23 cellular contexts compared by ENCODE assay signal in the genomic region with DNA sequence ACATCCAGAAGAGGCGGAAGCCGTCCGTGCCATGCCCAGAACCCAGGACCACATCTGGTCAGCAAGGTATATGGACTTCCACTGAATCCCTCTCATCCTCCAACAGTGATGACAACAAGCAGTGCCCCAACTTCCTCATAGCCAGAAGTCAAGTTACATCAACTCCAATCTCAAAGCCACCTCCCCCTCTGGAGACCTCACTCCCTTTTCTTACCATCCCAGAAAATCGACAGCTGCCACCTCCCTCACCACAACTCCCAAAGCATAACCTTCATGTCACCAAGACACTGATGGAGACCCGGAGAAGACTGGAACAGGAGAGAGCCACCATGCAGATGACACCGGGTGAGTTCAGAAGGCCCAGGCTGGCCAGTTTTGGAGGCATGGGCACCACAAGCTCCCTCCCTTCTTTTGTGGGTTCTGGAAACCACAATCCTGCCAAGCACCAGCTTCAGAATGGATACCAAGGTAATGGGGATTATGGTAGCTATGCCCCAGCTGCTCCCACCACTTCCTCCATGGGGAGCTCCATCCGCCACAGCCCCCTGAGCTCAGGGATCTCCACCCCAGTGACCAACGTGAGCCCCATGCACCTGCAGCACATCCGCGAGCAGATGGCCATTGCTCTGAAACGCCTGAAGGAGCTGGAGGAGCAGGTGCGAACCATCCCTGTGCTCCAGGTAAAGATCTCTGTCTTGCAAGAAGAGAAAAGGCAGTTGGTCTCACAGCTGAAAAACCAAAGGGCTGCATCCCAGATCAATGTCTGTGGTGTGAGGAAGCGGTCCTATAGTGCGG.
A peak's percentile ranks its signal among the peaks of the same experiment; 100 is the strongest.
DNase-seq lines count a peak whose midpoint lies in the region; ATAC-seq and TF ChIP-seq lines count a peak whose summit lies in the region.
"Had no signal": no experiment of that assay in that cellular context is flagged by ENCODE, and none has a peak within 500 bp of the region (broad histone marks: within the 10 kb centered on the region; RNA-seq: fewer than 3 reads in every experiment).

No MANE protein-coding gene starts in this region.

- H3K9me3 Mint-ChIP-seq in endothelial cell (ENCODE audit: unreplicated experiment) = no peaks in the 10 kb centered on the region
- H3K9me3 Mint-ChIP-seq in activated T-cell treated with anti-CD3 and anti-CD28 coated beads, Interleukin-2, amount 50 U/mL, for 24 hours = no peaks in the 10 kb centered on the region
- H3K9me3 Mint-ChIP-seq: activated naive CD4-positive, alpha-beta T cell treated with anti-CD3 and anti-CD28 coated beads, Interleukin-2, amount 50 U/mL, for 72 hours; activated T-helper 1 cell treated with anti-CD3 and anti-CD28 coated beads, Interleukin-12 subunit alpha, Interleukin-12 subunit beta, Interleukin-2, Interleukin-4 antibody, amounts not matched to agents 30 ng/mL and 10 ng/mL and 1 ng/mL, durations not matched to agents 14 hours and 24 hours and 36 hours; H9; natural killer cell treated with Interleukin-12 subunit alpha and Interleukin-12 subunit beta and Interleukin-15 and Interleukin-18, amount 100 ng/mL, for 72 hours had no signal

- H3K27ac Mint-ChIP-seq in endothelial cell (ENCODE audit: unreplicated experiment) = no peak overlapping the region
- no peak overlapping the region for H3K27ac Mint-ChIP-seq in activated T-cell treated with anti-CD3 and anti-CD28 coated beads, Interleukin-2, amount 50 U/mL, for 24 hours
- H3K27ac Mint-ChIP-seq: activated CD8-positive, alpha-beta memory T cell treated with anti-CD3 and anti-CD28 coated beads, Interleukin-2, amount 10 ng/mL, durations not matched to agents 7 days and 5 days; activated naive CD4-positive, alpha-beta T cell treated with anti-CD3 and anti-CD28 coated beads, Interleukin-2, amount 50 U/mL, for 72 hours; activated T-helper 1 cell treated with anti-CD3 and anti-CD28 coated beads, Interleukin-12 subunit alpha, Interleukin-12 subunit beta, Interleukin-2, Interleukin-4 antibody, amounts not matched to agents 30 ng/mL and 10 ng/mL and 1 ng/mL, durations not matched to agents 14 hours and 24 hours and 36 hours; H9; natural killer cell treated with Interleukin-12 subunit alpha and Interleukin-12 subunit beta and Interleukin-15 and Interleukin-18, amount 100 ng/mL, for 72 hours had no signal

- no peaks in the 10 kb centered on the region; the same call in 1 of the 2 replicates for H3F3A ChIP-seq in Loucy (ENCODE audit: low read depth)

- H4K20me1 ChIP-seq in BLaER1 treated with 17β-estradiol and CSF1 and Interleukin-3, amounts not matched to agents 10 nM and 100 nM = peaks cover 0 to 10% (median 0%) of the 10 kb centered on the region in 11 experiments; a peak in 3 of 22 replicates
- H4K20me1 ChIP-seq in Loucy (ENCODE audit: insufficient read depth, low read length, poor library complexity, severe bottlenecking) = no peaks in the 10 kb centered on the region

- peaks cover 0 to 15% (median 0%) of the 10 kb centered on the region in 11 experiments; a peak in 1 of 22 replicates for H3K36me3 ChIP-seq in BLaER1 treated with 17β-estradiol and CSF1 and Interleukin-3, amounts not matched to agents 10 nM and 100 nM
- H3K36me3 ChIP-seq in Loucy (ENCODE audit: insufficient read depth, low read length) (peaks cover 13% of the 10 kb centered on the region; the same call in 1 of the 2 replicates), skeletal muscle satellite cell (ENCODE audit: insufficient read depth, low read length) (peaks cover 36% of the 10 kb centered on the region)

- TF ChIP-seq CTCF in Loucy (conservative IDR thresholded peaks at IDR 0.05; ENCODE audit: low read length) = no peak
- TF ChIP-seq CTCF in endothelial cell (IDR thresholded peaks at IDR 0.05; ENCODE audit: unreplicated experiment) = no peak

- peak overlapping the region in 7 of 11 experiments; percentile 9 to 65 (median 50); a peak in 14 of 22 replicates for H3K27ac ChIP-seq in BLaER1 treated with 17β-estradiol and CSF1 and Interleukin-3, amounts not matched to agents 10 nM and 100 nM
- H3K27ac ChIP-seq: pancreas, SK-N-MC, WERI-Rb-1 had no signal

- H3K9ac ChIP-seq in BLaER1 treated with 17β-estradiol and CSF1 and Interleukin-3, amounts not matched to agents 10 nM and 100 nM = peak overlapping the region in 8 of 11 experiments; percentile 23 to 69 (median 58); a peak in 13 of 22 replicates
- H3K9ac ChIP-seq in Loucy (ENCODE audit: low read depth, low read length, poor library complexity, severe bottlenecking) (no peak overlapping the region), skeletal muscle satellite cell (ENCODE audit: low read depth, low read length) (peak overlapping the region; percentile 42)

- ATAC-seq in GM19324 (IDR thresholded peaks at IDR 0.05; ENCODE audit: low FRiP score, unreplicated experiment) = no peak
- ATAC-seq: activated CD8-positive, alpha-beta memory T cell treated with anti-CD3 and anti-CD28 coated beads, Interleukin-2, amount 10 ng/mL, durations not matched to agents 7 days and 5 days; activated naive CD4-positive, alpha-beta T cell treated with anti-CD3 and anti-CD28 coated beads, Interleukin-2, amount 50 U/mL, for 72 hours; gastrocnemius medialis; left ventricle myocardium superior; natural killer cell treated with Interleukin-12 subunit alpha and Interleukin-12 subunit beta and Interleukin-15 and Interleukin-18, amount 100 ng/mL, for 72 hours; pancreas had no signal

- H2AFZ ChIP-seq in Loucy (ENCODE audit: low read length) = no peak overlapping the region

- peaks cover 12% of the 10 kb centered on the region for H3K4me1 Mint-ChIP-seq in endothelial cell (ENCODE audit: unreplicated experiment)
- H3K4me1 Mint-ChIP-seq in activated T-cell treated with anti-CD3 and anti-CD28 coated beads, Interleukin-2, amount 50 U/mL, for 24 hours (ENCODE audit: low read depth) = peaks cover 7% of the 10 kb centered on the region

- peak overlapping the region; percentile 22 for H3K4me3 Mint-ChIP-seq in endothelial cell (ENCODE audit: unreplicated experiment)
- H3K4me3 Mint-ChIP-seq in activated T-cell treated with anti-CD3 and anti-CD28 coated beads, Interleukin-2, amount 50 U/mL, for 24 hours = no peak overlapping the region
- H3K4me3 Mint-ChIP-seq: activated CD8-positive, alpha-beta memory T cell treated with anti-CD3 and anti-CD28 coated beads, Interleukin-2, amount 10 ng/mL, durations not matched to agents 7 days and 5 days; activated T-helper 1 cell treated with anti-CD3 and anti-CD28 coated beads, Interleukin-12 subunit alpha, Interleukin-12 subunit beta, Interleukin-2, Interleukin-4 antibody, amounts not matched to agents 30 ng/mL and 10 ng/mL and 1 ng/mL, durations not matched to agents 14 hours and 24 hours and 36 hours; H9; natural killer cell treated with Interleukin-12 subunit alpha and Interleukin-12 subunit beta and Interleukin-15 and Interleukin-18, amount 100 ng/mL, for 72 hours had no signal

- H3K4me3 ChIP-seq in BLaER1 treated with 17β-estradiol and CSF1 and Interleukin-3, amounts not matched to agents 10 nM and 100 nM = peak overlapping the region; percentile 7 to 67 (median 51); a peak in 19 of 20 replicates
- H3K4me3 ChIP-seq in Loucy (ENCODE audit: low read length, poor library complexity, severe bottlenecking) (peak overlapping the region; percentile 60), skeletal muscle satellite cell (ENCODE audit: low read length) (peak overlapping the region; percentile 46)
- H3K4me3 ChIP-seq: gastrocnemius medialis, pancreas, SK-N-MC had no signal

- peaks cover 28 to 87% (median 67%) of the 10 kb centered on the region in 10 experiments for H3K4me1 ChIP-seq in BLaER1 treated with 17β-estradiol and CSF1 and Interleukin-3, amounts not matched to agents 10 nM and 100 nM
- H3K4me1 ChIP-seq in Loucy (ENCODE audit: insufficient read depth, low read length, poor library complexity, severe bottlenecking) = peaks cover 73% of the 10 kb centered on the region
- H3K4me1 ChIP-seq in skeletal muscle satellite cell (ENCODE audit: control insufficient read depth, insufficient read depth, low read length) = peaks cover 67% of the 10 kb centered on the region

- H3K9me3 ChIP-seq in BLaER1 treated with 17β-estradiol and CSF1 and Interleukin-3, amounts not matched to agents 10 nM and 100 nM (replicated peaks in 1 of 11) = no peaks in the 10 kb centered on the region
- H3K9me3 ChIP-seq in Loucy (ENCODE audit: insufficient read depth, low read depth, low read length) = no peaks in the 10 kb centered on the region
- no peaks in the 10 kb centered on the region for H3K9me3 ChIP-seq in skeletal muscle satellite cell (replicated peaks; ENCODE audit: low read length)
- H3K9me3 ChIP-seq: gastrocnemius medialis, pancreas had no signal

- peak overlapping the region; percentile 64 to 97 (median 85) for H3K4me2 ChIP-seq in BLaER1 treated with 17β-estradiol and CSF1 and Interleukin-3, amounts not matched to agents 10 nM and 100 nM
- peak overlapping the region; percentile 99 for H3K4me2 ChIP-seq in Loucy (ENCODE audit: low read depth, low read length, poor library complexity, severe bottlenecking)
- no peak overlapping the region for H3K4me2 ChIP-seq in skeletal muscle satellite cell (ENCODE audit: low read length)

- no peaks in the 10 kb centered on the region for H3K9me2 ChIP-seq in Loucy (replicated peaks; ENCODE audit: low read depth, low read length)

- DNase-seq in endothelial cell (ENCODE audit: low spot score) (no peak), SW480 (ENCODE audit: low spot score) (no peak)
- no peak for DNase-seq in activated T-cell treated with anti-CD3 and anti-CD28 coated beads, Interleukin-2, amount 50 U/mL, for 24 hours
- DNase-seq: activated CD4-positive, alpha-beta T cell treated with anti-CD3 and anti-CD28 coated beads, Interleukin-2, amount 50 U/mL, for 1 hour; activated CD8-positive, alpha-beta memory T cell treated with anti-CD3 and anti-CD28 coated beads, Interleukin-2, amount 10 ng/mL, durations not matched to agents 7 days and 5 days; gastrocnemius medialis; H9; hypothalamus; left ventricle myocardium superior; midbrain; NCI-H1417; NCI-H2107; NCI-H446 treated with DMSO at 0.1 percent for 48 hours; pancreas; WERI-Rb-1 had no signal

- H3K79me2 ChIP-seq in Loucy (ENCODE audit: insufficient read depth, low read length) = peaks cover 93% of the 10 kb centered on the region

- H3K36me3 Mint-ChIP-seq in endothelial cell (ENCODE audit: low read depth, unreplicated experiment) = peaks cover 23% of the 10 kb centered on the region
- no peaks in the 10 kb centered on the region for H3K36me3 Mint-ChIP-seq in activated T-cell treated with anti-CD3 and anti-CD28 coated beads, Interleukin-2, amount 50 U/mL, for 24 hours (ENCODE audit: low read depth)
- H3K36me3 Mint-ChIP-seq: activated CD8-positive, alpha-beta memory T cell treated with anti-CD3 and anti-CD28 coated beads, Interleukin-2, amount 10 ng/mL, durations not matched to agents 7 days and 5 days; natural killer cell treated with Interleukin-12 subunit alpha and Interleukin-12 subunit beta and Interleukin-15 and Interleukin-18, amount 100 ng/mL, for 72 hours had no signal

- H3K27me3 ChIP-seq in BLaER1 treated with 17β-estradiol and CSF1 and Interleukin-3, amounts not matched to agents 10 nM and 100 nM = peaks cover 20 to 29% (median 27%) of the 10 kb centered on the region in 11 experiments
- H3K27me3 ChIP-seq in Loucy (ENCODE audit: insufficient read depth, low read length, poor library complexity, severe bottlenecking) (no peaks in the 10 kb centered on the region), skeletal muscle satellite cell (ENCODE audit: control insufficient read depth, insufficient read depth, low read length) (no peaks in the 10 kb centered on the region)
- H3K27me3 ChIP-seq: gastrocnemius medialis, pancreas had no signal

- H3K27me3 Mint-ChIP-seq in endothelial cell (ENCODE audit: unreplicated experiment) = peaks cover 9% of the 10 kb centered on the region
- peaks cover 29% of the 10 kb centered on the region for H3K27me3 Mint-ChIP-seq in activated T-cell treated with anti-CD3 and anti-CD28 coated beads, Interleukin-2, amount 50 U/mL, for 24 hours
